ENCODE assay signal across 9 cellular contexts in the genomic region with DNA sequence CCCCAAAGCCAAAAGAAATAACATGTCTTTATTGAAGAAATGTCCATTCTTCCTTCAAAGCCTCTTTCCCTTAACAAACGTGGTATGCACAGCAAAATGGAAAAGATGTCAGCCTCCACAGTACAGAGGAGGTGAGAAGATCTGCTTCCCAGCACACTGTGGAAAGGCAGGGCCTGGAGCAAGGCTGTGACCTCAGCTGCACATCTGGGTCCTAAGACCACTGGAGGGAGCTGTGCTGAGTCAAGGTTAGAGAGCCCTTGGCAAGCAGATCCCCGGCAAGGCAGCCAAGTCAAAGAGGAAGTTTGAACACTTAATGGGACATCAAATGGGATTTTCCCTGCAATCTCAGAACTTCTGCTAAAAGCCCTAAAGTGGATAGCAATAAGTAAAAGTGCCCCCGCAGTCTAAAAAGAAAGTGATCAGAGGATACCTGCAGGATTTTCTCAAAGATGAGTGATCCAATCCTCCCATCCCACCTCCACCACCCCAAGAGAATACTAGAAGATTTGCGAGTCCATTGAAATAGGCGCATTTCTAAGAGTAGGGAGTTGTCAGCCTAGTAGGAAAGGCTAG. TPM values are rescaled to one million over a fixed set of nuclear protein-coding genes. Genes with fewer than 3 reads are reported as not detected.
DNase-seq lines count a peak whose midpoint lies in the region; ATAC-seq, FAIRE-seq and TF ChIP-seq lines count a peak whose summit lies in the region.
"Had no signal": no experiment of that assay in that cellular context is flagged by ENCODE, and none has a peak within 500 bp of the region (broad histone marks: within the 10 kb centered on the region; RNA-seq: fewer than 3 reads in every experiment).

No MANE protein-coding gene starts in this region.

- intact Hi-C loops in posterior vena cava (cut with DNase I) = no loop called here

- DNase-seq in Ammon's horn (ENCODE audit: low spot score) (peak; percentile 42), GM19239 (ENCODE audit: insufficient read length, low spot score) (peak; percentile 21), RPMI8226 (peak; percentile 54), fibroblast of the aortic adventitia (ENCODE audit: low read depth) (peak; percentile 66), posterior vena cava (ENCODE audit: low spot score) (peak; percentile 89), NCI-H774 (lab: John Stamatoyannopoulos, UW) (no peak), NCI-H1417 treated with DMSO at 0.1 percent for 48 hours (lab: John Stamatoyannopoulos, UW) (no peak)

- no peak for ATAC-seq in GM21717 (IDR thresholded peaks at IDR 0.05; ENCODE audit: unreplicated experiment)

- no peak overlapping the region for H3K4me3 ChIP-seq in fibroblast of the aortic adventitia (ENCODE audit: low read depth, low read length)

- no peak for FAIRE-seq in GM19239 (lab: Jason Lieb, UNC)
- FAIRE-seq: endometrium had no signal

- peak; percentile 56 for TF ChIP-seq CTCF in fibroblast of the aortic adventitia (IDR thresholded peaks at IDR 0.05; ENCODE audit: insufficient read depth, low read length)

RNA-seq across cellular contexts. Expression of a gene that starts 39.4 kb away (rescaled TPM):
- total RNA-seq in fibroblast of the aortic adventitia (ENCODE audit: low replicate concordance) (0.74 TPM in 1 of 2 replicates, not detected in the other), posterior vena cava (under 1 TPM; 0.42 to 0.52 TPM)

RNA-seq across cellular contexts. Expression of a gene that starts 42.7 kb away (rescaled TPM):
- total RNA-seq in fibroblast of the aortic adventitia (ENCODE audit: low replicate concordance) (not detected in 2 replicates), posterior vena cava (not detected)

RNA-seq across cellular contexts. Expression of a gene that starts 53.4 kb away (rescaled TPM):
- total RNA-seq in fibroblast of the aortic adventitia (ENCODE audit: low replicate concordance) = 0.16 TPM in 1 of 2 replicates, not detected in the other
- total RNA-seq in posterior vena cava = under 1 TPM in 1 of 2 donors, not detected in 1; 0.43 TPM

Comparison
In these comparisons a context has a peak if more than half of its experiments do, and no peak if none do; other contexts are left out.
1. DNase-seq: peak in Ammon's horn (single experiment), GM19239 (single experiment), RPMI8226 (single experiment), fibroblast of the aortic adventitia (single experiment) and posterior vena cava (single experiment); none in NCI-H774 (single experiment) and NCI-H1417 treated with DMSO at 0.1 percent for 48 hours (single experiment).